In genomic region chr5:80713640-80714039, GRCh38 we compare ENCODE assay signal across 16 cellular contexts.
"Had no signal": no experiment of that assay in that cellular context is flagged by ENCODE, and none has a peak within 500 bp of the region (broad histone marks: within the 10 kb centered on the region; RNA-seq: fewer than 3 reads in every experiment).

No MANE protein-coding gene starts in this region.

- DNase-seq: activated CD4-positive, CD25-positive, alpha-beta regulatory T cell treated with anti-CD3 and anti-CD28 coated beads, Interleukin-2, amount 50 U/mL, for 72 hours; activated CD8-positive, alpha-beta memory T cell treated with anti-CD3 and anti-CD28 coated beads for 24 hours; activated CD8-positive, alpha-beta memory T cell treated with anti-CD3 and anti-CD28 coated beads, Interleukin-2, amount 50 U/mL, for 48 hours; activated effector memory CD4-positive, alpha-beta T cell treated with anti-CD3 and anti-CD28 coated beads, Interleukin-2, amount 50 U/mL, for 16 hours; activated T-cell treated with anti-CD3 and anti-CD28 coated beads, Interleukin-2, amount 50 U/mL, for 48 hours; dorsolateral prefrontal cortex; gastrocnemius medialis; lower lobe of right lung; midbrain; spleen; stimulated activated naive CD4-positive, alpha-beta T cell had no signal

- H3K4me3 Mint-ChIP-seq: neural crest cell had no signal

- ATAC-seq: activated naive CD4-positive, alpha-beta T cell treated with anti-CD3 and anti-CD28 coated beads, Interleukin-2, amount 50 U/mL, for 72 hours; gastrocnemius medialis; lower lobe of right lung; sciatic nerve had no signal

- H3K9me3 Mint-ChIP-seq: activated naive CD4-positive, alpha-beta T cell treated with anti-CD3 and anti-CD28 coated beads, Interleukin-2, amount 50 U/mL, for 72 hours; neural crest cell had no signal

- H3K27me3 ChIP-seq: cardiac muscle cell, dorsolateral prefrontal cortex, gastrocnemius medialis, spleen had no signal

- H3K27ac Mint-ChIP-seq: activated naive CD4-positive, alpha-beta T cell treated with anti-CD3 and anti-CD28 coated beads, Interleukin-2, amount 50 U/mL, for 72 hours had no signal

- H3K27ac ChIP-seq: cardiac muscle cell, dorsolateral prefrontal cortex, gastrocnemius medialis, lower lobe of right lung, spleen, VCaP had no signal

- H3K36me3 ChIP-seq: cardiac muscle cell, gastrocnemius medialis had no signal

- H3K9me3 ChIP-seq: gastrocnemius medialis, lower lobe of right lung had no signal

- H3K4me1 ChIP-seq: gastrocnemius medialis, lower lobe of right lung had no signal

- H3K4me3 ChIP-seq: cardiac muscle cell, dorsolateral prefrontal cortex, gastrocnemius medialis, lower lobe of right lung, spleen had no signal
